13 cellular contexts compared by ENCODE assay signal in genomic region chr6:20377623-20378265, GRCh38. TPM values are rescaled to one million over a fixed set of nuclear protein-coding genes. Genes with fewer than 3 reads are reported as not detected.
DNase-seq lines count a peak whose midpoint lies in the region; ATAC-seq and TF ChIP-seq lines count a peak whose summit lies in the region.
"Had no signal": no experiment of that assay in that cellular context is flagged by ENCODE, and none has a peak within 500 bp of the region (broad histone marks: within the 10 kb centered on the region; RNA-seq: fewer than 3 reads in every experiment).

No MANE protein-coding gene starts in this region.

- H3K27me3 ChIP-seq in mammary epithelial cell (ENCODE audit: insufficient read depth, low read length): no peaks in the 10 kb centered on the region
- no peaks in the 10 kb centered on the region for H3K27me3 ChIP-seq in breast epithelium
- H3K27me3 ChIP-seq in PC-3 (ENCODE audit: low read length): no peaks in the 10 kb centered on the region
- H3K27me3 ChIP-seq: gastrocnemius medialis had no signal

- DNase-seq in mammary epithelial cell: no peak
- no peak for DNase-seq in breast epithelium (ENCODE audit: low spot score in 2 of 2)
- peak; percentile 13 for DNase-seq in PC-3
- DNase-seq in fibroblast of pulmonary artery (ENCODE audit: low read depth): peak; percentile 73
- DNase-seq in hippocampal formation (lab: John Stamatoyannopoulos, UW): no peak
- DNase-seq in left lobe of liver (ENCODE audit: low spot score): no peak
- no peak for DNase-seq in KG1 (lab: John Stamatoyannopoulos, UW)
- no peak for DNase-seq in NCI-H2107 (lab: John Stamatoyannopoulos, UW)
- DNase-seq: activated gamma-delta T cell treated with Interleukin-2 at 50 U/mL for 16 hours; CD8-positive, alpha-beta T cell; gastrocnemius medialis; NCI-H1105 had no signal

- dilution Hi-C loops in mammary epithelial cell (cut with HindIII; ENCODE audit: low sequenced_read_pairs): no loop called here

- no peaks in the 10 kb centered on the region for H3K36me3 ChIP-seq in mammary epithelial cell (ENCODE audit: insufficient read depth, low read length)
- H3K36me3 ChIP-seq in breast epithelium: no peaks in the 10 kb centered on the region
- no peaks in the 10 kb centered on the region for H3K36me3 ChIP-seq in PC-3 (ENCODE audit: low read depth, low read length)
- H3K36me3 ChIP-seq: gastrocnemius medialis, neutrophil had no signal

- no peak overlapping the region for H3K9ac ChIP-seq in mammary epithelial cell (ENCODE audit: insufficient read depth, low read length)
- H3K9ac ChIP-seq in PC-3 (ENCODE audit: low read length): no peak overlapping the region

- no peaks in the 10 kb centered on the region for H3F3A ChIP-seq in PC-3 (ENCODE audit: low read length, unreplicated experiment)

- H3K4me1 ChIP-seq in mammary epithelial cell (ENCODE audit: insufficient read depth, low read length) (no peaks in the 10 kb centered on the region), breast epithelium (no peaks in the 10 kb centered on the region), PC-3 (ENCODE audit: insufficient read depth, low read length) (peaks cover 6% of the 10 kb centered on the region; the same call in 1 of the 2 replicates)
- H3K4me1 ChIP-seq: gastrocnemius medialis had no signal

- H4K20me1 ChIP-seq in mammary epithelial cell (ENCODE audit: insufficient read depth, low read length) (no peaks in the 10 kb centered on the region), PC-3 (ENCODE audit: low read length) (no peaks in the 10 kb centered on the region)

- ATAC-seq in PC-3 (peak; percentile 13; the same call in 1 of the 2 replicates), left lobe of liver (no peak)
- ATAC-seq: CD8-positive, alpha-beta T cell; gastrocnemius medialis had no signal

- intact Hi-C loops in mammary epithelial cell (cut with micrococcal nuclease): no loop called here
- intact Hi-C loops in breast epithelium (cut with DNase I; ENCODE audit: low total_unique reads): no loop called here
- intact Hi-C loops in PC-3 (cut with micrococcal nuclease): no loop called here

- H3K27ac ChIP-seq in mammary epithelial cell (ENCODE audit: insufficient read depth, low read depth, low read length): no peak overlapping the region
- H3K27ac ChIP-seq in breast epithelium: no peak overlapping the region
- no peak overlapping the region for H3K27ac ChIP-seq in PC-3 (ENCODE audit: low read length)
- H3K27ac ChIP-seq: gastrocnemius medialis, neutrophil had no signal

- no peaks in the 10 kb centered on the region for H3K9me3 ChIP-seq in mammary epithelial cell (replicated peaks; ENCODE audit: insufficient read depth, low read length)
- H3K9me3 ChIP-seq in breast epithelium: no peaks in the 10 kb centered on the region
- H3K9me3 ChIP-seq in PC-3 (ENCODE audit: low read length): no peaks in the 10 kb centered on the region
- H3K9me3 ChIP-seq: gastrocnemius medialis, neutrophil had no signal

- TF ChIP-seq CTCF in mammary epithelial cell (conservative IDR thresholded peaks at IDR 0.05 in 1 of 2, IDR thresholded peaks at IDR 0.05 in 1 of 2; ENCODE audit: extremely low read depth in 1 of 2, insufficient read depth in 1 of 2, low read depth in 1 of 2, low read length in 2 of 2): no peak
- TF ChIP-seq CTCF in breast epithelium (IDR thresholded peaks at IDR 0.05): no peak
- no peak for TF ChIP-seq CTCF in PC-3 (conservative IDR thresholded peaks at IDR 0.05; ENCODE audit: low read depth, low read length)
- no peak for TF ChIP-seq CTCF in fibroblast of pulmonary artery (IDR thresholded peaks at IDR 0.05; ENCODE audit: low read length, missing control alignments)

- 40% methylated on average over 5 of the region's 5 CpGs for WGBS in mammary epithelial cell (ENCODE audit: low coverage, missing lambda C conversion rate)

- H3K9me2 ChIP-seq in PC-3 (replicated peaks; ENCODE audit: low read length): 0 out of 2 replicates have a peak, but pooled peaks cover 3% of the 10 kb centered on the region

- CTCF ChIA-PET in mammary epithelial cell (lab: Charles Lee; ENCODE audit: low non-redundant PET): no interaction called here
- CTCF ChIA-PET in PC-3 (lab: Charles Lee): no interaction called here

- in situ Hi-C loops in mammary epithelial cell (cut with MboI; ENCODE audit: low sequenced_read_pairs in 2 of 2): no loop called here

- H2AFZ ChIP-seq in mammary epithelial cell (ENCODE audit: low read depth, low read length) (no peak overlapping the region), PC-3 (ENCODE audit: low read length) (no peak overlapping the region)

- H3K79me2 ChIP-seq in mammary epithelial cell (ENCODE audit: insufficient read depth, low read length): no peaks in the 10 kb centered on the region
- no peaks in the 10 kb centered on the region for H3K79me2 ChIP-seq in PC-3 (ENCODE audit: low read length)

- no peak for TF ChIP-seq POLR2A in breast epithelium (IDR thresholded peaks at IDR 0.05)

- H3K4me3 ChIP-seq in mammary epithelial cell (replicated peaks in 1 of 3; ENCODE audit: insufficient read depth in 1 of 3, low read depth in 2 of 3, low read length in 3 of 3) (no peak overlapping the region), breast epithelium (no peak overlapping the region), PC-3 (ENCODE audit: low read length) (no peak overlapping the region), fibroblast of pulmonary artery (replicated peaks; ENCODE audit: low read depth, low read length) (no peak overlapping the region)
- H3K4me3 ChIP-seq: gastrocnemius medialis had no signal

- POLR2A ChIA-PET in PC-3 (lab: Charles Lee; ENCODE audit: unreplicated experiment): interaction anchor here (0.6 kb wide), 1 partner anchor 237 kb away, joined by 6 read pairs; no protein-coding TSS in a partner anchor

- peak overlapping the region; percentile 26 for H3K4me2 ChIP-seq in mammary epithelial cell (ENCODE audit: insufficient read depth, low read depth, low read length)
- no peak overlapping the region for H3K4me2 ChIP-seq in PC-3 (ENCODE audit: low read length)

- BruUV-seq in mammary epithelial cell (replicated peaks; lab: Mats Ljungman, UMichigan): no TSS peak
- no TSS peak for BruUV-seq in PC-3 (replicated peaks; lab: Mats Ljungman, UMichigan)

RNA-seq across cellular contexts. Expression of gene E2F3, which starts 23.9 kb away (rescaled TPM):
- total RNA-seq in mammary epithelial cell (10 to 100 TPM; 10.7 to 15.8 TPM), breast epithelium (1 to 10 TPM; 4.9 to 8.5 (median 7.5) TPM), PC-3 (2014; rRNA removed) (8.8 and 10.8 TPM in 2 replicates), left lobe of liver (1.4 TPM)
- polyA plus RNA-seq in mammary epithelial cell: 9.5 TPM
- polyA minus RNA-seq in mammary epithelial cell: 7.5 TPM

Comparison
In these comparisons a context has a peak if more than half of its experiments do, and no peak if none do; other contexts are left out.
1. DNase-seq: peak in PC-3 (single experiment) and fibroblast of pulmonary artery (single experiment); none in mammary epithelial cell (single experiment), breast epithelium (0 of 2), hippocampal formation (0 of 2), left lobe of liver (single experiment), KG1 (single experiment) and NCI-H2107 (single experiment).